Comparison of ENCODE assay signal across 16 cellular contexts in genomic region chr14:94653321-94653720, GRCh38. TPM values are rescaled to one million over a fixed set of nuclear protein-coding genes. Genes with fewer than 3 reads are reported as not detected.
A peak's percentile ranks its signal among the peaks of the same experiment; 100 is the strongest.
DNase-seq lines count a peak whose midpoint lies in the region; ATAC-seq and TF ChIP-seq lines count a peak whose summit lies in the region.
"Had no signal": no experiment of that assay in that cellular context is flagged by ENCODE, and none has a peak within 500 bp of the region (broad histone marks: within the 10 kb centered on the region; RNA-seq: fewer than 3 reads in every experiment).

No MANE protein-coding gene starts in this region.

- H3K36me3 ChIP-seq in right atrium auricular region (no peaks in the 10 kb centered on the region), body of pancreas (replicated peaks in 1 of 2; ENCODE audit: insufficient read depth in 1 of 2, low read depth in 2 of 2) (no peaks in the 10 kb centered on the region), vagina (no peaks in the 10 kb centered on the region), HAP-1 (replicated peaks) (no peaks in the 10 kb centered on the region), upper lobe of right lung (no peaks in the 10 kb centered on the region)

- no peaks in the 10 kb centered on the region for H3K27me3 ChIP-seq in right atrium auricular region
- no peaks in the 10 kb centered on the region for H3K27me3 ChIP-seq in body of pancreas
- no peaks in the 10 kb centered on the region for H3K27me3 ChIP-seq in vagina
- H3K27me3 ChIP-seq in HAP-1 (ENCODE audit: low read depth): no peaks in the 10 kb centered on the region
- H3K27me3 ChIP-seq in upper lobe of right lung: no peaks in the 10 kb centered on the region

- in situ Hi-C loops in HAP-1 (cut with MboI; ENCODE audit: low sequenced_read_pairs): no loop called here

- DNase-seq in right atrium auricular region (ENCODE audit: low spot score) (peak; percentile 40), Right ventricle myocardium inferior (ENCODE audit: missing footprints) (no peak), body of pancreas (no peak), islet precursor cell (peak; percentile 12), vagina (ENCODE audit: extremely low spot score in 2 of 2) (peak; percentile 55 to 79), HAP-1 (ENCODE audit: low spot score in 2 of 2) (no peak), NCI-H2081 (lab: John Stamatoyannopoulos, UW) (no peak), upper lobe of right lung (no peak)
- DNase-seq: Caco-2; CD4-positive, alpha-beta T cell; HCEC 1CT had no signal

- H3K27ac ChIP-seq in right atrium auricular region (no peak overlapping the region), body of pancreas (peak overlapping the region in 3 of 4 donors; percentile 59 to 77 (median 71)), vagina (no peak overlapping the region), upper lobe of right lung (no peak overlapping the region)
- H3K27ac ChIP-seq: C4-2B, HL-60 had no signal

- intact Hi-C loops in Right ventricle myocardium inferior (cut with DNase I): no loop called here
- intact Hi-C loops in body of pancreas (cut with DNase I): no loop called here
- intact Hi-C loops in vagina (cut with DNase I): no loop called here
- intact Hi-C loops in upper lobe of right lung (cut with DNase I): no loop called here

- H3K4me3 ChIP-seq in right atrium auricular region (no peak overlapping the region), body of pancreas (no peak overlapping the region), vagina (no peak overlapping the region), HAP-1 (no peak overlapping the region), upper lobe of right lung (no peak overlapping the region)

- H3K4me1 ChIP-seq in right atrium auricular region (no peaks in the 10 kb centered on the region), body of pancreas (peaks cover 16% of the 10 kb centered on the region), vagina (no peaks in the 10 kb centered on the region), HAP-1 (no peaks in the 10 kb centered on the region), upper lobe of right lung (no peaks in the 10 kb centered on the region)
- H3K4me1 ChIP-seq: Caco-2 had no signal

- WGBS in body of pancreas, 2 donors: 79 to 86% methylated on average over 5 of the region's 5 CpGs

- H3K9me3 ChIP-seq in right atrium auricular region (peaks cover 0 to 12% of the 10 kb centered on the region in 2 donors), body of pancreas (peaks cover 0 to 8% (median 0%) of the 10 kb centered on the region in 3 donors), vagina (no peaks in the 10 kb centered on the region), HAP-1 (no peaks in the 10 kb centered on the region), upper lobe of right lung (no peaks in the 10 kb centered on the region)
- H3K9me3 ChIP-seq: Caco-2 had no signal

- TF ChIP-seq CTCF in right atrium auricular region (IDR thresholded peaks at IDR 0.05) (no peak), body of pancreas (IDR thresholded peaks at IDR 0.05) (no peak), vagina (IDR thresholded peaks at IDR 0.05) (no peak), upper lobe of right lung (IDR thresholded peaks at IDR 0.05) (no peak)

- no peak for TF ChIP-seq POLR2A in body of pancreas (IDR thresholded peaks at IDR 0.05)
- no peak for TF ChIP-seq POLR2A in vagina (IDR thresholded peaks at IDR 0.05)

- no peak for ATAC-seq in Right ventricle myocardium inferior
- no peak for ATAC-seq in body of pancreas
- ATAC-seq in upper lobe of right lung: no peak

RNA-seq across cellular contexts. Expression of gene SERPINA3, which starts 41.1 kb away (rescaled TPM):
- total RNA-seq in right atrium auricular region: 100 to 1,000 TPM in 1 of 2 donors, 10 to 100 TPM in 1; 57.2 to 330 TPM
- total RNA-seq in Right ventricle myocardium inferior: 112 TPM
- 1,000 to 10,000 TPM in 1 of 2 donors, 100 to 1,000 TPM in 1; 396 to 1,783 TPM for total RNA-seq in body of pancreas
- 328 TPM for total RNA-seq in vagina
- total RNA-seq in upper lobe of right lung: 36.4 TPM
- total RNA-seq: A172; CD4-positive, alpha-beta T cell; H1; HT1080 had no signal

Comparison
In these comparisons a context has a peak if more than half of its experiments do, and no peak if none do; other contexts are left out.
1. DNase-seq: peak in right atrium auricular region (single experiment), islet precursor cell (single experiment) and vagina (2 of 2); none in Right ventricle myocardium inferior (single experiment), body of pancreas (0 of 4), HAP-1 (0 of 2), NCI-H2081 (0 of 2) and upper lobe of right lung (single experiment).
2. H3K27ac ChIP-seq: peak in body of pancreas (3 of 4); none in right atrium auricular region (0 of 2), vagina (single experiment) and upper lobe of right lung (single experiment).